6 cellular contexts compared by ENCODE assay signal in genomic region chr5:177498013-177498847, GRCh38. TPM values are rescaled to one million over a fixed set of nuclear protein-coding genes. Genes with fewer than 3 reads are reported as not detected.
DNase-seq lines count a peak whose midpoint lies in the region; TF ChIP-seq lines count a peak whose summit lies in the region.

No MANE protein-coding gene starts in this region.

- peaks cover 2% of the 10 kb centered on the region for H3K36me3 Mint-ChIP-seq in activated T-cell treated with anti-CD3 and anti-CD28 coated beads, Interleukin-2, amount 50 U/mL, for 24 hours (ENCODE audit: low read depth)
- H3K36me3 Mint-ChIP-seq in progenitor cell of endocrine pancreas (ENCODE audit: insufficient read depth): no peaks in the 10 kb centered on the region

- H3K27ac Mint-ChIP-seq in activated T-cell treated with anti-CD3 and anti-CD28 coated beads, Interleukin-2, amount 50 U/mL, for 24 hours: peak overlapping the region; percentile 74
- peak overlapping the region; percentile 79 for H3K27ac Mint-ChIP-seq in progenitor cell of endocrine pancreas

- H3K4me3 Mint-ChIP-seq in activated T-cell treated with anti-CD3 and anti-CD28 coated beads, Interleukin-2, amount 50 U/mL, for 24 hours: peak overlapping the region; percentile 80
- H3K4me3 Mint-ChIP-seq in progenitor cell of endocrine pancreas (ENCODE audit: low read depth): peak overlapping the region; percentile 67

- H3K4me1 Mint-ChIP-seq in activated T-cell treated with anti-CD3 and anti-CD28 coated beads, Interleukin-2, amount 50 U/mL, for 24 hours (ENCODE audit: low read depth): peaks cover 46% of the 10 kb centered on the region
- H3K4me1 Mint-ChIP-seq in progenitor cell of endocrine pancreas (ENCODE audit: low read depth): peaks cover 13% of the 10 kb centered on the region

- DNase-seq in activated T-cell treated with anti-CD3 and anti-CD28 coated beads, Interleukin-2, amount 50 U/mL, for 24 hours: no peak
- DNase-seq in activated T-cell treated with anti-CD3 and anti-CD28 coated beads for 4 hours (no peak), coronary artery (ENCODE audit: low spot score) (no peak), progenitor cell of endocrine pancreas (ENCODE audit: low spot score, unreplicated experiment) (no peak), HK-2 (ENCODE audit: unreplicated experiment) (no peak), SKM-1 treated with dmso at 0.1 percent for 144 hours (lab: John Stamatoyannopoulos, UW; ENCODE audit: unreplicated experiment) (no peak)

- no peaks in the 10 kb centered on the region for H3K9me3 Mint-ChIP-seq in activated T-cell treated with anti-CD3 and anti-CD28 coated beads, Interleukin-2, amount 50 U/mL, for 24 hours
- no peaks in the 10 kb centered on the region for H3K9me3 Mint-ChIP-seq in progenitor cell of endocrine pancreas (ENCODE audit: low read depth)

- peak overlapping the region; percentile 98 for H3K4me3 ChIP-seq in coronary artery

- TF ChIP-seq CTCF in coronary artery (IDR thresholded peaks at IDR 0.05) (no peak), progenitor cell of endocrine pancreas (IDR thresholded peaks at IDR 0.05; ENCODE audit: unreplicated experiment) (no peak)

- H3K27ac ChIP-seq in coronary artery: peak overlapping the region; percentile 91 to 100

- peaks cover 16% of the 10 kb centered on the region for H3K27me3 Mint-ChIP-seq in activated T-cell treated with anti-CD3 and anti-CD28 coated beads, Interleukin-2, amount 50 U/mL, for 24 hours
- H3K27me3 Mint-ChIP-seq in progenitor cell of endocrine pancreas: peaks cover 28% of the 10 kb centered on the region

RNA-seq across cellular contexts. Expression of gene PDLIM7, which starts 0.8 kb away (rescaled TPM):
- total RNA-seq in progenitor cell of endocrine pancreas: 113 and 119 TPM in 2 replicates

RNA-seq across cellular contexts. Expression of gene DOK3, which starts 11.4 kb away (rescaled TPM):
- 11.6 and 13.7 TPM in 2 replicates for total RNA-seq in progenitor cell of endocrine pancreas

RNA-seq across cellular contexts. Expression of gene DDX41, which starts 18.5 kb away (rescaled TPM):
- 88.4 and 93.1 TPM in 2 replicates for total RNA-seq in progenitor cell of endocrine pancreas

RNA-seq across cellular contexts. Expression of gene DBN1, which starts 24.8 kb away (rescaled TPM):
- 396 and 422 TPM in 2 replicates for total RNA-seq in progenitor cell of endocrine pancreas

RNA-seq across cellular contexts. Expression of gene PRR7, which starts 51.6 kb away (rescaled TPM):
- 11.7 and 13.1 TPM in 2 replicates for total RNA-seq in progenitor cell of endocrine pancreas
